Comparison of ENCODE assay signal across 18 cellular contexts in the genomic region with DNA sequence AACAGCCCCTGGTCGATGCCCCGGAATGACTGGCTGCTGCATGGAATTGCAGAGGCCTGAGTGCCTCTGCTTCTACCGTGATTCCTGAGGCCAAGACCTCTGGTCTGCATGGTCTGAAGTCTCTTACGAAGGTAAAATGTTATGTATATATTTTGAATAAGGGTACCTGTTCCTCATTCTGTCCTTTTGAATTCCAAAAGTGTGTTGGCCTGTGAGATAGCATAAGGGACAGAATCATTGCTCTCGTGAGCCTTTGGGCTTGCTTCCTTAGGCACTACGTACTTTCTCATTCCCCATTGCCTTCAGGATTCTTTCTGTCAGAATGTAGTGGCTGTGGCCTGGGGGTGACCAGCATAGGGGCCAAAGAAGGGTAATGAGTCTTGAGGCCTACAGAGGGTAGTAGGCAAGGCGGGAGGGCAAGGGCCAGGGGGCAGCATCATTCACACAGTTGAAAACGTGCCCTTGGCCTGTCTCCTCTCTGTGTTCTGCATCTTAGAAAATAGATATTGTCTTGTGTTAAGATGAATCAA.
"Had no signal": no experiment of that assay in that cellular context is flagged by ENCODE, and none has a peak within 500 bp of the region (broad histone marks: within the 10 kb centered on the region; RNA-seq: fewer than 3 reads in every experiment).

No MANE protein-coding gene starts in this region.

- H3K27ac ChIP-seq: dorsolateral prefrontal cortex, sigmoid colon had no signal

- H3K27me3 ChIP-seq: dorsolateral prefrontal cortex, esophagus squamous epithelium, sigmoid colon, vagina had no signal

- ATAC-seq: activated CD4-positive, alpha-beta T cell treated with anti-CD3 and anti-CD28 coated beads for 36 hours; activated CD8-positive, alpha-beta T cell treated with anti-CD3 and anti-CD28 coated beads, Interleukin-2, amount 10 ng/mL, durations not matched to agents 7 days and 5 days; left colon; natural killer cell had no signal

- H3K9me3 Mint-ChIP-seq: natural killer cell had no signal

- H3K9me3 ChIP-seq: esophagus squamous epithelium, sigmoid colon, vagina had no signal

- H3K36me3 ChIP-seq: sigmoid colon, vagina had no signal

- DNase-seq: activated CD4-positive, alpha-beta T cell treated with anti-CD3 and anti-CD28 coated beads for 36 hours; activated CD8-positive, alpha-beta T cell treated with anti-CD3 and anti-CD28 coated beads, Interleukin-2, amount 10 ng/mL, durations not matched to agents 7 days and 5 days; activated gamma-delta T cell; activated naive CD8-positive, alpha-beta T cell treated with anti-CD3 and anti-CD28 coated beads, Interleukin-2, amount 10 ng/mL, durations not matched to agents 7 days and 5 days; anterior cingulate cortex; dorsolateral prefrontal cortex; esophagus squamous epithelium; foreskin fibroblast; glutamatergic neuron; left colon; natural killer cell; sigmoid colon; stimulated activated CD4-positive, alpha-beta T cell treated with anti-CD3 and anti-CD28 coated beads, Interleukin-12 subunit alpha, Interleukin-12 subunit beta, amount 100 ng/mL, for 4 hours; stimulated activated CD4-positive, alpha-beta T cell treated with anti-CD3 and anti-CD28 coated beads, Interleukin-4, amount 100 ng/mL, for 1 hour; stimulated activated CD8-positive, alpha-beta memory T cell treated with anti-CD3 and anti-CD28 coated beads, Interleukin-4, amount 100 ng/mL, for 48 hours; T1000 had no signal

- H3K4me3 ChIP-seq: dorsolateral prefrontal cortex, esophagus squamous epithelium, lung, sigmoid colon, vagina had no signal

- H3K4me3 Mint-ChIP-seq: activated CD4-positive, alpha-beta T cell treated with anti-CD3 and anti-CD28 coated beads for 36 hours; activated CD8-positive, alpha-beta T cell treated with anti-CD3 and anti-CD28 coated beads, Interleukin-2, amount 10 ng/mL, durations not matched to agents 7 days and 5 days; activated naive CD8-positive, alpha-beta T cell treated with anti-CD3 and anti-CD28 coated beads, Interleukin-2, amount 10 ng/mL, durations not matched to agents 7 days and 5 days; natural killer cell had no signal

- H3K36me3 Mint-ChIP-seq: natural killer cell had no signal

- H3K27ac Mint-ChIP-seq: activated CD8-positive, alpha-beta T cell treated with anti-CD3 and anti-CD28 coated beads, Interleukin-2, amount 10 ng/mL, durations not matched to agents 7 days and 5 days; activated naive CD8-positive, alpha-beta T cell treated with anti-CD3 and anti-CD28 coated beads, Interleukin-2, amount 10 ng/mL, durations not matched to agents 7 days and 5 days had no signal

- H3K27me3 Mint-ChIP-seq: activated CD4-positive, alpha-beta T cell treated with anti-CD3 and anti-CD28 coated beads for 36 hours; activated naive CD8-positive, alpha-beta T cell treated with anti-CD3 and anti-CD28 coated beads, Interleukin-2, amount 10 ng/mL, durations not matched to agents 7 days and 5 days had no signal
